8 cellular contexts compared by ENCODE assay signal in the genomic region with DNA sequence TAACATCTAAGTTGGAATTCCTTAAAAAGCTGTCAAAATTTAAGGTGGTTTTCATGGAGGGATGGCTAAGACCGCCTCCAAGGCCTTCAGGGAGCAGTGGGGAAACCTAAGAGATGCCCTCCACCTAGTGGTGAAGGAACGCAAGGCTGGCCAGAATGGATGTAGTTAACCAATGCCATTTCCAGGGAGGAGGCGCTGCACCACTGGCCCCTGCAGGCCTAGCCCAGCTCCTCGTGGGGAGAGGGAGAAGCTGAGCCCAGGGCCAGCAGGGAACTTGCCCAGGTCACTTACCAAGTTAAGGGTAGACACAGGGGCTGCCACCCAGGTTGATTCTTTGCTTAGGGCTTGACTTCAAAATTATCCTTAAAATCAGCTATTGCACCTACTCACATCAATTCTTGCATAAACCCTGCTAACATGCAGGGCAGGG. TPM values are rescaled to one million over a fixed set of nuclear protein-coding genes. Genes with fewer than 3 reads are reported as not detected.
DNase-seq lines count a peak whose midpoint lies in the region; ATAC-seq, FAIRE-seq and TF ChIP-seq lines count a peak whose summit lies in the region.

No MANE protein-coding gene starts in this region.

- no peaks in the 10 kb centered on the region for H3K9me2 ChIP-seq in Karpas-422 (replicated peaks; ENCODE audit: insufficient read depth, low read length)

- peak; percentile 95 for TF ChIP-seq CTCF in foreskin fibroblast (IDR thresholded peaks at IDR 0.05; ENCODE audit: low read depth, low read length)
- peak; percentile 52 to 81 (median 72) for TF ChIP-seq CTCF in pancreas (IDR thresholded peaks at IDR 0.05)
- peak; percentile 85 for TF ChIP-seq CTCF in upper lobe of right lung (IDR thresholded peaks at IDR 0.05)

- no peaks in the 10 kb centered on the region for H3K79me2 ChIP-seq in Karpas-422 (ENCODE audit: low read length)

- no peaks in the 10 kb centered on the region for H3K27me3 Mint-ChIP-seq in activated T-helper 2 cell treated with anti-CD3 and anti-CD28 coated beads, Interferon-gamma antibody, Interleukin-2, Interleukin-4, amounts not matched to agents 10 μg/mL and 5 μg/mL and 100 μg/mL, durations not matched to agents 14 hours and 24 hours and 36 hours (ENCODE audit: low read depth)

- FAIRE-seq in pancreas (lab: Jason Lieb, UNC): no peak

- no peak overlapping the region for H3K4me3 Mint-ChIP-seq in activated T-helper 2 cell treated with anti-CD3 and anti-CD28 coated beads, Interferon-gamma antibody, Interleukin-2, Interleukin-4, amounts not matched to agents 10 μg/mL and 5 μg/mL and 100 μg/mL, durations not matched to agents 14 hours and 24 hours and 36 hours (ENCODE audit: low read depth)

- H3K36me3 ChIP-seq in Karpas-422 (ENCODE audit: insufficient read depth, low read length) (no peaks in the 10 kb centered on the region), pancreas (no peaks in the 10 kb centered on the region), upper lobe of right lung (no peaks in the 10 kb centered on the region)

- intact Hi-C loops in activated T-helper 2 cell treated with anti-CD3 and anti-CD28 coated beads, Interferon-gamma antibody, Interleukin-2, Interleukin-4, amounts not matched to agents 10 μg/mL and 5 μg/mL and 100 μg/mL, durations not matched to agents 14 hours and 24 hours and 36 hours (cut with micrococcal nuclease): loop anchor here (1.0 kb wide), 4 partner anchors 25 to 326 kb away; no protein-coding TSS in a partner anchor
- intact Hi-C loops in pancreas (cut with DNase I) (loop anchor here in 1 of 3 donors (5.0 kb wide), 1 partner anchor 211 kb away; no protein-coding TSS in a partner anchor), upper lobe of right lung (cut with DNase I) (no loop called here)

- WGBS in pancreas, 2 donors: 8 to 9% methylated on average over 4 of the region's 4 CpGs

- H3K4me1 ChIP-seq in Karpas-422 (ENCODE audit: low read length) (peaks cover 20% of the 10 kb centered on the region), pancreas (no peaks in the 10 kb centered on the region), upper lobe of right lung (no peaks in the 10 kb centered on the region)

- H4K20me1 ChIP-seq in Karpas-422 (ENCODE audit: insufficient read depth, low read depth, low read length): no peaks in the 10 kb centered on the region

- ATAC-seq in pancreas (peak; percentile 86 to 98 (median 95)), upper lobe of right lung (peak; percentile 94)

- H3K9ac ChIP-seq in Karpas-422 (ENCODE audit: low read length): no peak overlapping the region

- peak; percentile 60 for DNase-seq in GF-D8 (lab: John Stamatoyannopoulos, UW)
- DNase-seq in GOT3 (lab: John Stamatoyannopoulos, UW): peak; percentile 66
- DNase-seq in Karpas-422: peak; percentile 90
- peak; percentile 85 for DNase-seq in RPMI8226
- DNase-seq in activated T-helper 2 cell treated with anti-CD3 and anti-CD28 coated beads, Interferon-gamma antibody, Interleukin-2, Interleukin-4, amounts not matched to agents 10 μg/mL and 5 μg/mL and 100 μg/mL, durations not matched to agents 14 hours and 24 hours and 36 hours (ENCODE audit: low spot score): peak; percentile 66
- peak; percentile 59 to 85 for DNase-seq in foreskin fibroblast
- peak in 5 of 6 donors; percentile 50 to 73 (median 55) for DNase-seq in pancreas
- peak; percentile 79 for DNase-seq in upper lobe of right lung

- H3K4me2 ChIP-seq in Karpas-422 (ENCODE audit: low read depth, low read length, poor library complexity, severe bottlenecking): no peak overlapping the region

- H3K4me3 ChIP-seq in Karpas-422 (ENCODE audit: low read length) (no peak overlapping the region), foreskin fibroblast (ENCODE audit: low read depth in 1 of 2, low read length in 2 of 2) (no peak overlapping the region), pancreas (no peak overlapping the region), upper lobe of right lung (no peak overlapping the region)

- H3K9me3 Mint-ChIP-seq in activated T-helper 2 cell treated with anti-CD3 and anti-CD28 coated beads, Interferon-gamma antibody, Interleukin-2, Interleukin-4, amounts not matched to agents 10 μg/mL and 5 μg/mL and 100 μg/mL, durations not matched to agents 14 hours and 24 hours and 36 hours: no peaks in the 10 kb centered on the region

- H3K36me3 Mint-ChIP-seq in activated T-helper 2 cell treated with anti-CD3 and anti-CD28 coated beads, Interferon-gamma antibody, Interleukin-2, Interleukin-4, amounts not matched to agents 10 μg/mL and 5 μg/mL and 100 μg/mL, durations not matched to agents 14 hours and 24 hours and 36 hours (ENCODE audit: low read depth): no peaks in the 10 kb centered on the region

- H3K27me3 ChIP-seq in Karpas-422 (ENCODE audit: low read length): no peaks in the 10 kb centered on the region
- H3K27me3 ChIP-seq in pancreas: no peaks in the 10 kb centered on the region
- H3K27me3 ChIP-seq in upper lobe of right lung: no peaks in the 10 kb centered on the region

- H3K27ac ChIP-seq in Karpas-422 (ENCODE audit: low read length) (no peak overlapping the region), pancreas (no peak overlapping the region), upper lobe of right lung (no peak overlapping the region)

- H3K27ac Mint-ChIP-seq in activated T-helper 2 cell treated with anti-CD3 and anti-CD28 coated beads, Interferon-gamma antibody, Interleukin-2, Interleukin-4, amounts not matched to agents 10 μg/mL and 5 μg/mL and 100 μg/mL, durations not matched to agents 14 hours and 24 hours and 36 hours: no peak overlapping the region

- H3K9me3 ChIP-seq in Karpas-422 (ENCODE audit: low read length) (no peaks in the 10 kb centered on the region), pancreas (no peaks in the 10 kb centered on the region), upper lobe of right lung (no peaks in the 10 kb centered on the region)

- peaks cover 28% of the 10 kb centered on the region for H3K4me1 Mint-ChIP-seq in activated T-helper 2 cell treated with anti-CD3 and anti-CD28 coated beads, Interferon-gamma antibody, Interleukin-2, Interleukin-4, amounts not matched to agents 10 μg/mL and 5 μg/mL and 100 μg/mL, durations not matched to agents 14 hours and 24 hours and 36 hours (ENCODE audit: low read depth)

- H2AFZ ChIP-seq in Karpas-422 (ENCODE audit: low read length): no peak overlapping the region

RNA-seq across cellular contexts. Expression of a gene that starts 32.0 kb away (rescaled TPM):
- 20.9 and 27.8 TPM in 2 replicates for total RNA-seq in Karpas-422 (2014; rRNA removed; shearing (Covaris generic); ENCODE audit: low replicate concordance)
- total RNA-seq in activated T-helper 2 cell treated with anti-CD3 and anti-CD28 coated beads, Interferon-gamma antibody, Interleukin-2, Interleukin-4, amounts not matched to agents 10 μg/mL and 5 μg/mL and 100 μg/mL, durations not matched to agents 14 hours and 24 hours and 36 hours: 40.0 and 42.5 TPM in 2 replicates
- total RNA-seq in pancreas: 1 to 10 TPM; 1.3 to 3.5 (median 2.4) TPM
- 1 to 10 TPM; 2.9 to 4.1 TPM for polyA plus RNA-seq in pancreas
- total RNA-seq in upper lobe of right lung: 5.5 TPM
